ENCODE assay signal across 39 cellular contexts in the genomic region with DNA sequence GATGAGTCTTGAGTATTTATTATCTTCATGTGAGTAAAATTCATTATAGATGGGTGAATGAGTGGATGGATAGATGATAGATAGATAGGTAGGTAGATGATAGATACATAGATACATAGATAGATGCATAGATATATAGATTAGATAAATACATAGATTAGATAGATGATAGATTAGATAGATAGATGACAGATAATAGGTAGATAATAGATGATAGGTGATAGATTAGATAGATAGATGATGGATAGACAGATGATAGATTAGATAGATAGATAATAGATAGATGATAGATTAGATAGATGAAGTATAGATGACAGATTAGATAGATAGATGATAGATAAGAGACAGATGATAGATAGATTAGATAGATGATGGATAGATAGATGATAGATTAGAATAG. TPM values are rescaled to one million over a fixed set of nuclear protein-coding genes. Genes with fewer than 3 reads are reported as not detected.
"Had no signal": no experiment of that assay in that cellular context is flagged by ENCODE, and none has a peak within 500 bp of the region (broad histone marks: within the 10 kb centered on the region; RNA-seq: fewer than 3 reads in every experiment).

No MANE protein-coding gene starts in this region.

- H3K9me3 ChIP-seq: MG63 had no signal

- DNase-seq: MG63, MM.1S, MV-4-11, NCI-H1048, NCI-H1092, NCI-H1092 treated with DMSO at 0.1 percent for 48 hours, NCI-H1105, NCI-H1105 treated with DMSO at 0.1 percent for 48 hours, NCI-H1417, NCI-H1417 treated with DMSO at 0.1 percent for 48 hours, NCI-H1436, NCI-H1436 treated with DMSO at 0.1 percent for 48 hours, NCI-H146, NCI-H1694, NCI-H1694 treated with DMSO at 0.1 percent for 48 hours, NCI-H187, NCI-H187 treated with DMSO at 0.1 percent for 48 hours, NCI-H1930, NCI-H2029, NCI-H2029 treated with DMSO at 0.1 percent for 48 hours, NCI-H2081, NCI-H2081 treated with DMSO at 0.1 percent for 48 hours, NCI-H2107, NCI-H2171, NCI-H2171 treated with DMSO at 0.1 percent for 48 hours, NCI-H2227 treated with DMSO at 0.1 percent for 48 hours, NCI-H226, NCI-H345, NCI-H446, NCI-H446 treated with DMSO at 0.1 percent for 48 hours, NCI-H510A, NCI-H510A treated with DMSO at 0.1 percent for 48 hours, NCI-H524, NCI-H524 treated with DMSO at 0.1 percent for 48 hours, NCI-H526 had no signal

- H3K36me3 ChIP-seq: MG63 had no signal

- H3K4me3 ChIP-seq: MG63 had no signal

- H3K27me3 ChIP-seq: MG63 had no signal

RNA-seq across cellular contexts. Expression of gene WFIKKN2, which starts 21.8 kb away (rescaled TPM):
- total RNA-seq: LHCN-M2, M059J, MCF 10A, NCI-H460 had no signal

RNA-seq across cellular contexts. Expression of gene ANKRD40CL, which starts 46.3 kb away (rescaled TPM):
- total RNA-seq: LHCN-M2, M059J, MCF 10A, NCI-H460 had no signal
